ENCODE assay signal across 16 cellular contexts in genomic region chr11:118442903-118443589, GRCh38. TPM values are rescaled to one million over a fixed set of nuclear protein-coding genes. Genes with fewer than 3 reads are reported as not detected.
A peak's percentile ranks its signal among the peaks of the same experiment; 100 is the strongest.
DNase-seq lines count a peak whose midpoint lies in the region; ATAC-seq lines count a peak whose summit lies in the region.
"Had no signal": no experiment of that assay in that cellular context is flagged by ENCODE, and none has a peak within 500 bp of the region (broad histone marks: within the 10 kb centered on the region; RNA-seq: fewer than 3 reads in every experiment).

No MANE protein-coding gene starts in this region.

- peaks cover 13% of the 10 kb centered on the region for H3K36me3 Mint-ChIP-seq in activated naive CD4-positive, alpha-beta T cell treated with anti-CD3 and anti-CD28 coated beads, Interleukin-2, amount 50 U/mL, for 24 hours
- peaks cover 22% of the 10 kb centered on the region for H3K36me3 Mint-ChIP-seq in T-cell

- POLR2A ChIA-PET in T-cell (lab: Charles Lee), result interaction anchor here in 1 of 2 donors (0.5 to 1.0 kb wide), 3 partner anchors 7 to 86 kb away, joined by 3 to 7 read pairs (median 6); no protein-coding TSS in a partner anchor

- no peaks in the 10 kb centered on the region for H3K27me3 Mint-ChIP-seq in activated naive CD4-positive, alpha-beta T cell treated with anti-CD3 and anti-CD28 coated beads, Interleukin-2, amount 50 U/mL, for 24 hours
- H3K27me3 Mint-ChIP-seq in T-cell, result no peaks in the 10 kb centered on the region

- no peaks in the 10 kb centered on the region for H3K27me3 ChIP-seq in iPS-15b (ENCODE audit: control insufficient read depth, insufficient read depth, low read length)
- H3K27me3 ChIP-seq: body of pancreas, pancreas, testis had no signal

- DNase-seq in activated naive CD4-positive, alpha-beta T cell treated with Interleukin-2 at 50 U/mL for 16 hours, result no peak
- DNase-seq in T-cell (no peak), Kasumi-1 (lab: John Stamatoyannopoulos, UW) (no peak), NCI-H187 treated with DMSO at 0.1 percent for 48 hours (lab: John Stamatoyannopoulos, UW) (no peak)
- DNase-seq in stimulated activated CD4-positive, alpha-beta T cell treated with anti-CD3 and anti-CD28 coated beads, Interleukin-4, amount 100 ng/mL, for 24 hours, result no peak
- DNase-seq: body of pancreas, DMS153, IMR-90, mesenchymal stem cell, NCI-H1417 treated with DMSO at 0.1 percent for 48 hours, OCI-M1, pancreas, testis had no signal

- no peaks in the 10 kb centered on the region for H3K9me3 ChIP-seq in iPS-15b (ENCODE audit: control insufficient read depth, insufficient read depth, low read length)
- H3K9me3 ChIP-seq: body of pancreas, pancreas, testis had no signal

- no peaks in the 10 kb centered on the region for H3K36me3 ChIP-seq in iPS-15b (ENCODE audit: control insufficient read depth, insufficient read depth, low read length)

- peak overlapping the region; percentile 52 for H3K4me3 Mint-ChIP-seq in activated naive CD4-positive, alpha-beta T cell treated with anti-CD3 and anti-CD28 coated beads, Interleukin-2, amount 50 U/mL, for 24 hours
- H3K4me3 Mint-ChIP-seq in T-cell, result peak overlapping the region; percentile 50 to 91 (median 62)

- peaks cover 30% of the 10 kb centered on the region for H3K4me1 ChIP-seq in iPS-15b (ENCODE audit: control insufficient read depth, insufficient read depth, low read length)

- H3K9ac ChIP-seq in iPS-15b (ENCODE audit: low read depth, low read length), result peak overlapping the region; percentile 3

- no peak overlapping the region for H3K4me3 ChIP-seq in iPS-15b (ENCODE audit: low read depth, low read length)
- H3K4me3 ChIP-seq: body of pancreas, pancreas, testis had no signal

- no peaks in the 10 kb centered on the region for H3K9me3 Mint-ChIP-seq in activated naive CD4-positive, alpha-beta T cell treated with anti-CD3 and anti-CD28 coated beads, Interleukin-2, amount 50 U/mL, for 24 hours
- H3K9me3 Mint-ChIP-seq in T-cell, result no peaks in the 10 kb centered on the region

- ATAC-seq in T-cell (replicated peaks in 1 of 4) (no peak), HG02571 (IDR thresholded peaks at IDR 0.05; ENCODE audit: unreplicated experiment) (no peak)
- ATAC-seq: body of pancreas had no signal

- H3K27ac Mint-ChIP-seq in activated naive CD4-positive, alpha-beta T cell treated with anti-CD3 and anti-CD28 coated beads, Interleukin-2, amount 50 U/mL, for 24 hours, result peak overlapping the region; percentile 60
- peak overlapping the region; percentile 82 for H3K27ac Mint-ChIP-seq in T-cell

- peaks cover 93% of the 10 kb centered on the region for H3K4me1 Mint-ChIP-seq in activated naive CD4-positive, alpha-beta T cell treated with anti-CD3 and anti-CD28 coated beads, Interleukin-2, amount 50 U/mL, for 24 hours
- H3K4me1 Mint-ChIP-seq in T-cell, result peaks cover 92 to 98% (median 94%) of the 10 kb centered on the region in 3 donors

- CTCF ChIA-PET in T-cell (lab: Charles Lee), result interaction anchor here (0.6 to 2.0 kb wide), 3 partner anchors 8 to 237 kb away, joined by 3 to 9 read pairs (median 5); no protein-coding TSS in a partner anchor

RNA-seq across cellular contexts. Expression of gene KMT2A, which starts 6.8 kb away (rescaled TPM):
- total RNA-seq in T-cell, result 100 to 1,000 TPM; 130 to 183 (median 153) TPM

RNA-seq across cellular contexts. Expression of gene ATP5MG, which starts 41.6 kb away (rescaled TPM):
- total RNA-seq in T-cell, result 100 to 1,000 TPM; 140 to 188 (median 172) TPM
